16 cellular contexts compared by ENCODE assay signal in genomic region chr2:54897420-54898310, GRCh38.
DNase-seq lines count a peak whose midpoint lies in the region; ATAC-seq and TF ChIP-seq lines count a peak whose summit lies in the region.
"Had no signal": no experiment of that assay in that cellular context is flagged by ENCODE, and none has a peak within 500 bp of the region (broad histone marks: within the 10 kb centered on the region; RNA-seq: fewer than 3 reads in every experiment).

No MANE protein-coding gene starts in this region.

- no peaks in the 10 kb centered on the region for H4K20me1 ChIP-seq in OCI-LY3 (ENCODE audit: insufficient read depth, low read length)

- H3K36me3 ChIP-seq in OCI-LY3 (replicated peaks; ENCODE audit: low read depth, low read length), result no peaks in the 10 kb centered on the region
- H3K36me3 ChIP-seq: adrenal gland, SJCRH30 had no signal

- H3K27me3 Mint-ChIP-seq in activated naive CD8-positive, alpha-beta T cell, result no peaks in the 10 kb centered on the region
- H3K27me3 Mint-ChIP-seq in activated naive CD8-positive, alpha-beta T cell treated with anti-CD3 and anti-CD28 coated beads, Interleukin-2, amount 50 U/mL, for 24 hours, result no peaks in the 10 kb centered on the region
- H3K27me3 Mint-ChIP-seq in activated naive CD4-positive, alpha-beta T cell treated with anti-CD3 and anti-CD28 coated beads, Interleukin-2, amount 50 U/mL, for 24 hours, result no peaks in the 10 kb centered on the region
- H3K27me3 Mint-ChIP-seq in immature natural killer cell (ENCODE audit: low read depth in 3 of 3) (peaks cover 0 to 2% (median 0%) of the 10 kb centered on the region in 3 donors), WTC11 (ENCODE audit: low read depth) (no peaks in the 10 kb centered on the region)
- no peaks in the 10 kb centered on the region for H3K27me3 Mint-ChIP-seq in stimulated activated memory B cell treated with anti-CD40 and anti-IgM and Interleukin-4, amounts not matched to agents 10 μg/mL and 1 μg/mL and 100 μg/mL, for 72 hours
- H3K27me3 Mint-ChIP-seq: stimulated activated naive B cell treated with anti-CD40 and anti-IgM and Interleukin-4, amounts not matched to agents 10 μg/mL and 1 μg/mL and 100 μg/mL, for 72 hours had no signal

- H3K4me3 ChIP-seq in OCI-LY3 (ENCODE audit: low read length), result no peak overlapping the region
- H3K4me3 ChIP-seq: adrenal gland, SJCRH30 had no signal

- H2AFZ ChIP-seq in OCI-LY3 (ENCODE audit: low read depth, low read length), result no peak overlapping the region; the same call in 1 of the 2 replicates

- no peaks in the 10 kb centered on the region for H3K9me3 ChIP-seq in OCI-LY3 (ENCODE audit: insufficient read depth, low read length)
- H3K9me3 ChIP-seq: adrenal gland had no signal

- no peak overlapping the region for H3K9ac ChIP-seq in OCI-LY3 (ENCODE audit: low read length)

- peaks cover 7% of the 10 kb centered on the region; the same call in 1 of the 2 replicates for H3K4me1 ChIP-seq in OCI-LY3 (ENCODE audit: low read length)
- H3K4me1 ChIP-seq: adrenal gland had no signal

- no peaks in the 10 kb centered on the region for H3K79me2 ChIP-seq in OCI-LY3 (ENCODE audit: low read length)

- POLR2A ChIA-PET in WTC11 (lab: Charles Lee), result no interaction called here

- peaks cover 15% of the 10 kb centered on the region for H3K4me1 Mint-ChIP-seq in activated naive CD8-positive, alpha-beta T cell (ENCODE audit: low read depth)
- H3K4me1 Mint-ChIP-seq in activated naive CD8-positive, alpha-beta T cell treated with anti-CD3 and anti-CD28 coated beads, Interleukin-2, amount 50 U/mL, for 24 hours, result peaks cover 7% of the 10 kb centered on the region
- peaks cover 24% of the 10 kb centered on the region for H3K4me1 Mint-ChIP-seq in activated naive CD4-positive, alpha-beta T cell treated with anti-CD3 and anti-CD28 coated beads, Interleukin-2, amount 50 U/mL, for 24 hours
- H3K4me1 Mint-ChIP-seq in immature natural killer cell, result no peaks in the 10 kb centered on the region
- no peaks in the 10 kb centered on the region for H3K4me1 Mint-ChIP-seq in WTC11
- H3K4me1 Mint-ChIP-seq in stimulated activated memory B cell treated with anti-CD40 and anti-IgM and Interleukin-4, amounts not matched to agents 10 μg/mL and 1 μg/mL and 100 μg/mL, for 72 hours, result no peaks in the 10 kb centered on the region
- H3K4me1 Mint-ChIP-seq: stimulated activated naive B cell treated with anti-CD40 and anti-IgM and Interleukin-4, amounts not matched to agents 10 μg/mL and 1 μg/mL and 100 μg/mL, for 72 hours had no signal

- H3K36me3 Mint-ChIP-seq in activated naive CD8-positive, alpha-beta T cell, result no peaks in the 10 kb centered on the region
- H3K36me3 Mint-ChIP-seq in activated naive CD8-positive, alpha-beta T cell treated with anti-CD3 and anti-CD28 coated beads, Interleukin-2, amount 50 U/mL, for 24 hours (ENCODE audit: low read depth), result no peaks in the 10 kb centered on the region
- H3K36me3 Mint-ChIP-seq in activated naive CD4-positive, alpha-beta T cell treated with anti-CD3 and anti-CD28 coated beads, Interleukin-2, amount 50 U/mL, for 24 hours, result no peaks in the 10 kb centered on the region
- no peaks in the 10 kb centered on the region for H3K36me3 Mint-ChIP-seq in immature natural killer cell
- no peaks in the 10 kb centered on the region for H3K36me3 Mint-ChIP-seq in WTC11
- H3K36me3 Mint-ChIP-seq in stimulated activated memory B cell treated with anti-CD40 and anti-IgM and Interleukin-4, amounts not matched to agents 10 μg/mL and 1 μg/mL and 100 μg/mL, for 72 hours, result peaks cover 27% of the 10 kb centered on the region
- H3K36me3 Mint-ChIP-seq: stimulated activated naive B cell treated with anti-CD40 and anti-IgM and Interleukin-4, amounts not matched to agents 10 μg/mL and 1 μg/mL and 100 μg/mL, for 72 hours had no signal

- DNase-seq in activated naive CD8-positive, alpha-beta T cell treated with anti-CD3 and anti-CD28 coated beads, Interleukin-2, amount 50 U/mL, for 24 hours, result no peak
- DNase-seq in stimulated activated naive CD8-positive, alpha-beta T cell treated with anti-CD3 and anti-CD28 coated beads, Interleukin-15, Interleukin-2, amounts not matched to agents 100 U/mL and 50 U/mL, for 24 hours, result no peak
- no peak for DNase-seq in immature natural killer cell
- no peak for DNase-seq in WTC11 (ENCODE audit: low spot score)
- DNase-seq: adrenal gland; DMS153; foreskin melanocyte; NCI-H345; stimulated activated naive B cell treated with anti-CD40 and anti-IgM and Interleukin-4, amounts not matched to agents 10 μg/mL and 1 μg/mL and 100 μg/mL, for 72 hours had no signal

- peaks cover 10% of the 10 kb centered on the region; the same call in 1 of the 2 replicates for H3K27me3 ChIP-seq in OCI-LY3 (ENCODE audit: low read depth, low read length)
- H3K27me3 ChIP-seq: adrenal gland, SJCRH30 had no signal

- ATAC-seq in activated naive CD8-positive, alpha-beta T cell treated with anti-CD3 and anti-CD28 coated beads, Interleukin-2, amount 50 U/mL, for 24 hours, result no peak
- ATAC-seq in stimulated activated naive CD8-positive, alpha-beta T cell treated with anti-CD3 and anti-CD28 coated beads, Interleukin-15, Interleukin-2, amounts not matched to agents 100 U/mL and 50 U/mL, for 24 hours, result peak; percentile 38
- ATAC-seq in WTC11, result no peak
- ATAC-seq in stimulated activated memory B cell treated with anti-CD40 and anti-IgM and Interleukin-4, amounts not matched to agents 10 μg/mL and 1 μg/mL and 100 μg/mL, for 72 hours, result no peak
- ATAC-seq: sciatic nerve; stimulated activated naive B cell treated with anti-CD40 and anti-IgM and Interleukin-4, amounts not matched to agents 10 μg/mL and 1 μg/mL and 100 μg/mL, for 72 hours had no signal

- H3K27ac Mint-ChIP-seq in activated naive CD8-positive, alpha-beta T cell, result peak overlapping the region; percentile 6
- no peak overlapping the region for H3K27ac Mint-ChIP-seq in activated naive CD8-positive, alpha-beta T cell treated with anti-CD3 and anti-CD28 coated beads, Interleukin-2, amount 50 U/mL, for 24 hours
- peak overlapping the region; percentile 93 for H3K27ac Mint-ChIP-seq in activated naive CD4-positive, alpha-beta T cell treated with anti-CD3 and anti-CD28 coated beads, Interleukin-2, amount 50 U/mL, for 24 hours
- H3K27ac Mint-ChIP-seq in immature natural killer cell (no peak overlapping the region), WTC11 (no peak overlapping the region)
- H3K27ac Mint-ChIP-seq in stimulated activated memory B cell treated with anti-CD40 and anti-IgM and Interleukin-4, amounts not matched to agents 10 μg/mL and 1 μg/mL and 100 μg/mL, for 72 hours, result no peak overlapping the region
- H3K27ac Mint-ChIP-seq: stimulated activated naive B cell treated with anti-CD40 and anti-IgM and Interleukin-4, amounts not matched to agents 10 μg/mL and 1 μg/mL and 100 μg/mL, for 72 hours had no signal

- H3K27ac ChIP-seq in OCI-LY3 (ENCODE audit: low read length), result no peak overlapping the region
- H3K27ac ChIP-seq: adrenal gland, SJCRH30 had no signal

- H3K4me2 ChIP-seq in OCI-LY3 (ENCODE audit: low read length), result 0 out of 2 replicates have a peak overlapping the region, but pooled peaks have one; percentile 3

- peak overlapping the region; percentile 27 for H3K4me3 Mint-ChIP-seq in activated naive CD8-positive, alpha-beta T cell
- H3K4me3 Mint-ChIP-seq in activated naive CD8-positive, alpha-beta T cell treated with anti-CD3 and anti-CD28 coated beads, Interleukin-2, amount 50 U/mL, for 24 hours, result no peak overlapping the region
- peak overlapping the region; percentile 56 for H3K4me3 Mint-ChIP-seq in activated naive CD4-positive, alpha-beta T cell treated with anti-CD3 and anti-CD28 coated beads, Interleukin-2, amount 50 U/mL, for 24 hours
- H3K4me3 Mint-ChIP-seq in immature natural killer cell (no peak overlapping the region), WTC11 (no peak overlapping the region)
- no peak overlapping the region for H3K4me3 Mint-ChIP-seq in stimulated activated memory B cell treated with anti-CD40 and anti-IgM and Interleukin-4, amounts not matched to agents 10 μg/mL and 1 μg/mL and 100 μg/mL, for 72 hours
- H3K4me3 Mint-ChIP-seq: central memory CD8-positive, alpha-beta T cell; stimulated activated naive B cell treated with anti-CD40 and anti-IgM and Interleukin-4, amounts not matched to agents 10 μg/mL and 1 μg/mL and 100 μg/mL, for 72 hours had no signal

- TF ChIP-seq CTCF in OCI-LY3 (IDR thresholded peaks at IDR 0.05; ENCODE audit: low read depth, low read length) (no peak), WTC11 (IDR thresholded peaks at IDR 0.05) (no peak)

- H3K9me3 Mint-ChIP-seq in activated naive CD8-positive, alpha-beta T cell (ENCODE audit: low read depth), result peaks cover 9% of the 10 kb centered on the region
- no peaks in the 10 kb centered on the region for H3K9me3 Mint-ChIP-seq in activated naive CD8-positive, alpha-beta T cell treated with anti-CD3 and anti-CD28 coated beads, Interleukin-2, amount 50 U/mL, for 24 hours
- no peaks in the 10 kb centered on the region for H3K9me3 Mint-ChIP-seq in activated naive CD4-positive, alpha-beta T cell treated with anti-CD3 and anti-CD28 coated beads, Interleukin-2, amount 50 U/mL, for 24 hours
- H3K9me3 Mint-ChIP-seq in immature natural killer cell, result no peaks in the 10 kb centered on the region
- H3K9me3 Mint-ChIP-seq in WTC11, result peaks cover 15% of the 10 kb centered on the region
- no peaks in the 10 kb centered on the region for H3K9me3 Mint-ChIP-seq in stimulated activated memory B cell treated with anti-CD40 and anti-IgM and Interleukin-4, amounts not matched to agents 10 μg/mL and 1 μg/mL and 100 μg/mL, for 72 hours
- H3K9me3 Mint-ChIP-seq: central memory CD8-positive, alpha-beta T cell; stimulated activated naive B cell treated with anti-CD40 and anti-IgM and Interleukin-4, amounts not matched to agents 10 μg/mL and 1 μg/mL and 100 μg/mL, for 72 hours had no signal

- CTCF ChIA-PET in WTC11 (lab: Charles Lee), result interaction anchor here (1.1 kb wide), 2 partner anchors 19 to 278 kb away, joined by 3 read pairs; no protein-coding TSS in a partner anchor

TF ChIP-seq in WTC11, 78 proteins besides CTCF, POLR2A, EP300 and RAD21 (continues in another document):
- TF ChIP-seq KAT7 (CRISPR knock-in tag; IDR thresholded peaks at IDR 0.05; ENCODE audit: borderline replicate concordance) (no peak), USF2 (CRISPR knock-in tag; IDR thresholded peaks at IDR 0.05) (no peak), MXD4 (CRISPR knock-in tag; IDR thresholded peaks at IDR 0.05; ENCODE audit: borderline replicate concordance) (no peak), ZNF138 (CRISPR knock-in tag; conservative IDR thresholded peaks at IDR 0.05) (no peak)

Comparison
In these comparisons a context has a peak if more than half of its experiments do, and no peak if none do; other contexts are left out.
1. H3K27ac Mint-ChIP-seq: peak in activated naive CD8-positive, alpha-beta T cell (single experiment) and activated naive CD4-positive, alpha-beta T cell treated with anti-CD3 and anti-CD28 coated beads, Interleukin-2, amount 50 U/mL, for 24 hours (single experiment); none in activated naive CD8-positive, alpha-beta T cell treated with anti-CD3 and anti-CD28 coated beads, Interleukin-2, amount 50 U/mL, for 24 hours (single experiment), immature natural killer cell (0 of 6), WTC11 (single experiment) and stimulated activated memory B cell treated with anti-CD40 and anti-IgM and Interleukin-4, amounts not matched to agents 10 μg/mL and 1 μg/mL and 100 μg/mL, for 72 hours (single experiment).
2. H3K4me3 Mint-ChIP-seq: peak in activated naive CD8-positive, alpha-beta T cell (single experiment) and activated naive CD4-positive, alpha-beta T cell treated with anti-CD3 and anti-CD28 coated beads, Interleukin-2, amount 50 U/mL, for 24 hours (single experiment); none in activated naive CD8-positive, alpha-beta T cell treated with anti-CD3 and anti-CD28 coated beads, Interleukin-2, amount 50 U/mL, for 24 hours (single experiment), immature natural killer cell (0 of 5), WTC11 (single experiment) and stimulated activated memory B cell treated with anti-CD40 and anti-IgM and Interleukin-4, amounts not matched to agents 10 μg/mL and 1 μg/mL and 100 μg/mL, for 72 hours (single experiment).